Comparison of ENCODE assay signal across 20 cellular contexts in the genomic region with DNA sequence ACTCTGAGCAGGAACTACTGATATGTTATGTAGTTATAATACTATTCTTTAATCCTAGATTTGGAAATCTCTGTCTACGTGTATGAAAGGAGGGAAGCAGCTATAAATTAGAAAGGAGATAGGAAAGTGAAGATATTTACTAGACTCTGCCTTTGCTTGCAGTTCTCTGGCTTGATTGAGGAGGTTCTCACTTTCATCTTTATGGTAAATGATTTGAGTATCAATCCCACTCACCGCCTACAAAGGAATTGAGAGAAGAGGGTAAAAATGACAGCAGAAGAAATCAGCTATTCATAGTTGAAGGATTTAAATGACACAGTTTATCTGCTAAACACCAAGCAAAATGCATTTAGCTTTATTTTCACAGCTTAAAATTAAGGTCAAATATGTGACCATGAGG.
DNase-seq lines count a peak whose midpoint lies in the region; FAIRE-seq and TF ChIP-seq lines count a peak whose summit lies in the region.
"Had no signal": no experiment of that assay in that cellular context is flagged by ENCODE, and none has a peak within 500 bp of the region (broad histone marks: within the 10 kb centered on the region; RNA-seq: fewer than 3 reads in every experiment).

No MANE protein-coding gene starts in this region.

- H3K18ac ChIP-seq in mesenchymal stem cell (ENCODE audit: low read depth in 1 of 2, low read length in 2 of 2), result no peak overlapping the region

- H3K4me1 ChIP-seq in adipocyte (ENCODE audit: control insufficient read depth, insufficient read depth, low read length), result peaks cover 35% of the 10 kb centered on the region
- no peaks in the 10 kb centered on the region for H3K4me1 ChIP-seq in mesenchymal stem cell (ENCODE audit: control insufficient read depth, insufficient read depth, low read depth, low read length)
- no peaks in the 10 kb centered on the region for H3K4me1 ChIP-seq in uterus
- H3K4me1 ChIP-seq in kidney (ENCODE audit: control insufficient read depth in 1 of 2, insufficient read depth in 1 of 2, low read depth in 1 of 2, low read length in 2 of 2), result no peaks in the 10 kb centered on the region
- H3K4me1 ChIP-seq: HAP-1, testis had no signal

- H4K8ac ChIP-seq in mesenchymal stem cell (ENCODE audit: low read length), result no peak overlapping the region

- H3K4me1 Mint-ChIP-seq in activated naive CD4-positive, alpha-beta T cell treated with anti-CD3 and anti-CD28 coated beads, Interleukin-2, amount 50 U/mL, for 24 hours, result peaks cover 20% of the 10 kb centered on the region
- H3K4me1 Mint-ChIP-seq in activated naive CD4-positive, alpha-beta T cell treated with anti-CD3 and anti-CD28 coated beads, Interleukin-2, amount 10 ng/mL, durations not matched to agents 7 days and 5 days, result peaks cover 10% of the 10 kb centered on the region
- peaks cover 8% of the 10 kb centered on the region for H3K4me1 Mint-ChIP-seq in MCF 10A (ENCODE audit: insufficient read depth, unreplicated experiment)

- peaks cover 7% of the 10 kb centered on the region for H3K27me3 Mint-ChIP-seq in activated naive CD4-positive, alpha-beta T cell treated with anti-CD3 and anti-CD28 coated beads, Interleukin-2, amount 50 U/mL, for 24 hours
- H3K27me3 Mint-ChIP-seq in activated naive CD4-positive, alpha-beta T cell treated with anti-CD3 and anti-CD28 coated beads, Interleukin-2, amount 10 ng/mL, durations not matched to agents 7 days and 5 days, result peaks cover 9% of the 10 kb centered on the region
- peaks cover 14% of the 10 kb centered on the region for H3K27me3 Mint-ChIP-seq in MCF 10A (ENCODE audit: insufficient read depth, unreplicated experiment)

- no peak for TF ChIP-seq CTCF in uterus (IDR thresholded peaks at IDR 0.05)
- no peak for TF ChIP-seq CTCF in MCF 10A (IDR thresholded peaks at IDR 0.05; ENCODE audit: unreplicated experiment)
- TF ChIP-seq CTCF in kidney (IDR thresholded peaks at IDR 0.05; ENCODE audit: borderline replicate concordance, extremely low read depth, insufficient read depth), result no peak

- no peak overlapping the region for H3K4me2 ChIP-seq in mesenchymal stem cell (ENCODE audit: low read length, poor library complexity, severe bottlenecking)

- H2AK5ac ChIP-seq in mesenchymal stem cell (ENCODE audit: low read length, severe bottlenecking), result no peak overlapping the region

- H3K4me3 Mint-ChIP-seq in activated naive CD4-positive, alpha-beta T cell treated with anti-CD3 and anti-CD28 coated beads, Interleukin-2, amount 50 U/mL, for 24 hours, result peak overlapping the region; percentile 59
- H3K4me3 Mint-ChIP-seq in activated naive CD4-positive, alpha-beta T cell treated with anti-CD3 and anti-CD28 coated beads, Interleukin-2, amount 10 ng/mL, durations not matched to agents 7 days and 5 days, result no peak overlapping the region
- H3K4me3 Mint-ChIP-seq in MCF 10A (ENCODE audit: unreplicated experiment), result no peak overlapping the region
- H3K4me3 Mint-ChIP-seq: CD4-positive, alpha-beta T cell; dendritic cell treated with granulocyte-macrophage colony-stimulating factor and Interleukin-4, amounts not matched to agents 40 ng/mL and 50 ng/mL, for 4 days; T-helper 1 cell treated with Interleukin-12 subunit alpha and Interleukin-12 subunit beta and Interleukin-4 antibody, amounts not matched to agents 30 μg/mL and 1 μg/mL, for 36 hours had no signal

- no peaks in the 10 kb centered on the region for H3K79me1 ChIP-seq in mesenchymal stem cell (replicated peaks; ENCODE audit: low read length, poor library complexity, severe bottlenecking)

- no peaks in the 10 kb centered on the region for H3K9me3 ChIP-seq in adipocyte (ENCODE audit: control insufficient read depth, low read length)
- no peaks in the 10 kb centered on the region for H3K9me3 ChIP-seq in mesenchymal stem cell (ENCODE audit: control insufficient read depth, low read length)
- no peaks in the 10 kb centered on the region for H3K9me3 ChIP-seq in uterus
- H3K9me3 ChIP-seq in kidney (ENCODE audit: control insufficient read depth in 1 of 2, low read length in 2 of 2), result no peaks in the 10 kb centered on the region
- H3K9me3 ChIP-seq: HAP-1, left ventricle myocardium inferior, mucosa of descending colon, SJSA1, testis had no signal

- no peak overlapping the region for H3K14ac ChIP-seq in mesenchymal stem cell (ENCODE audit: low read length in 2 of 2)

- H2BK120ac ChIP-seq in mesenchymal stem cell (ENCODE audit: low read depth, low read length), result no peak overlapping the region

- no peak overlapping the region for H2AFZ ChIP-seq in mesenchymal stem cell (ENCODE audit: low read depth, low read length)

- H2BK5ac ChIP-seq in mesenchymal stem cell (ENCODE audit: low read depth, low read length, poor library complexity, severe bottlenecking), result no peak overlapping the region

- intact Hi-C loops in uterus (cut with DNase I; ENCODE audit: low total_unique reads) (no loop called here), MCF 10A (cut with micrococcal nuclease) (no loop called here), kidney (cut with DNase I) (no loop called here)

- H3K27me3 ChIP-seq in adipocyte (replicated peaks; ENCODE audit: control insufficient read depth, insufficient read depth, low read length) (no peaks in the 10 kb centered on the region), mesenchymal stem cell (ENCODE audit: control insufficient read depth in 1 of 2, insufficient read depth in 1 of 2, low read length in 2 of 2) (no peaks in the 10 kb centered on the region), uterus (no peaks in the 10 kb centered on the region)
- H3K27me3 ChIP-seq: SJSA1, testis had no signal

- H3K4me3 ChIP-seq in adipocyte (ENCODE audit: low read length) (no peak overlapping the region), mesenchymal stem cell (ENCODE audit: insufficient read depth in 1 of 2, low read depth in 1 of 2, low read length in 2 of 2) (no peak overlapping the region), uterus (no peak overlapping the region), kidney (ENCODE audit: low read length in 2 of 2) (no peak overlapping the region)
- H3K4me3 ChIP-seq: HAP-1, left ventricle myocardium inferior, mucosa of descending colon, SJSA1, testis had no signal

- no peak for DNase-seq in activated naive CD4-positive, alpha-beta T cell treated with anti-CD3 and anti-CD28 coated beads, Interleukin-2, amount 10 ng/mL, durations not matched to agents 7 days and 5 days
- DNase-seq in adipocyte (ENCODE audit: low read depth), result no peak
- no peak for DNase-seq in mesenchymal stem cell
- DNase-seq in uterus, result no peak
- no peak for DNase-seq in NCI-H1436 treated with DMSO at 0.1 percent for 48 hours (lab: John Stamatoyannopoulos, UW)
- DNase-seq in MCF 10A (ENCODE audit: unreplicated experiment), result no peak
- no peak for DNase-seq in kidney
- DNase-seq: CD4-positive, alpha-beta T cell; left ventricle myocardium inferior; mucosa of descending colon; NCI-H1092 treated with DMSO at 0.1 percent for 48 hours; NCI-H2081; posterior cingulate gyrus; testis had no signal

- H3K36me3 ChIP-seq in adipocyte (ENCODE audit: control insufficient read depth, insufficient read depth, low read length, severe bottlenecking), result peaks cover 100% of the 10 kb centered on the region
- peaks cover 0 to 100% of the 10 kb centered on the region in 2 experiments for H3K36me3 ChIP-seq in mesenchymal stem cell (ENCODE audit: control insufficient read depth in 1 of 2, insufficient read depth in 2 of 2, low read depth in 1 of 2, low read length in 2 of 2)
- no peaks in the 10 kb centered on the region for H3K36me3 ChIP-seq in uterus
- no peaks in the 10 kb centered on the region for H3K36me3 ChIP-seq in kidney (ENCODE audit: control insufficient read depth in 1 of 2, insufficient read depth in 2 of 2, low read length in 2 of 2)
- H3K36me3 ChIP-seq: HAP-1, SJSA1 had no signal

- BruUV-seq in MCF 10A (replicated peaks; lab: Mats Ljungman, UMichigan), result no TSS peak

- POLR2A ChIA-PET in MCF 10A (lab: Yijun Ruan, JAX), result interaction anchor here (0.7 kb wide), 1 partner anchor 190 kb away, joined by 3 read pairs; no protein-coding TSS in a partner anchor

- no peak overlapping the region for H3K23ac ChIP-seq in mesenchymal stem cell (ENCODE audit: low read length in 2 of 2)

- H3K9ac ChIP-seq in adipocyte (ENCODE audit: low read length) (peak overlapping the region; percentile 22), mesenchymal stem cell (ENCODE audit: low read length) (peak overlapping the region; percentile 52), kidney (ENCODE audit: low read length in 2 of 2) (no peak overlapping the region)

- no peaks in the 10 kb centered on the region for H3K36me3 Mint-ChIP-seq in activated naive CD4-positive, alpha-beta T cell treated with anti-CD3 and anti-CD28 coated beads, Interleukin-2, amount 50 U/mL, for 24 hours
- H3K36me3 Mint-ChIP-seq in activated naive CD4-positive, alpha-beta T cell treated with anti-CD3 and anti-CD28 coated beads, Interleukin-2, amount 10 ng/mL, durations not matched to agents 7 days and 5 days, result no peaks in the 10 kb centered on the region
- H3K36me3 Mint-ChIP-seq in MCF 10A (ENCODE audit: insufficient read depth, unreplicated experiment), result no peaks in the 10 kb centered on the region

- no peak for TF ChIP-seq POLR2A in uterus (IDR thresholded peaks at IDR 0.05)

- H3K27ac ChIP-seq in mesenchymal stem cell (ENCODE audit: low read length, poor library complexity, severe bottlenecking) (no peak overlapping the region), uterus (peak overlapping the region; percentile 55 to 95), kidney (ENCODE audit: low read depth in 2 of 2, low read length in 2 of 2) (no peak overlapping the region)
- H3K27ac ChIP-seq: SJSA1, testis had no signal

- H2BK15ac ChIP-seq in mesenchymal stem cell (ENCODE audit: low read depth, poor library complexity, severe bottlenecking), result no peak overlapping the region

- H3K27ac Mint-ChIP-seq in activated naive CD4-positive, alpha-beta T cell treated with anti-CD3 and anti-CD28 coated beads, Interleukin-2, amount 50 U/mL, for 24 hours, result peak overlapping the region; percentile 73
- H3K27ac Mint-ChIP-seq in activated naive CD4-positive, alpha-beta T cell treated with anti-CD3 and anti-CD28 coated beads, Interleukin-2, amount 10 ng/mL, durations not matched to agents 7 days and 5 days, result no peak overlapping the region
- H3K27ac Mint-ChIP-seq in MCF 10A (ENCODE audit: low read depth, unreplicated experiment), result no peak overlapping the region
- H3K27ac Mint-ChIP-seq: CD4-positive, alpha-beta T cell; dendritic cell treated with granulocyte-macrophage colony-stimulating factor and Interleukin-4, amounts not matched to agents 40 ng/mL and 50 ng/mL, for 4 days; T-helper 1 cell treated with Interleukin-12 subunit alpha and Interleukin-12 subunit beta and Interleukin-4 antibody, amounts not matched to agents 30 μg/mL and 1 μg/mL, for 36 hours had no signal

- no peak overlapping the region for H2BK12ac ChIP-seq in mesenchymal stem cell (ENCODE audit: low read length in 2 of 2)

- WGBS in mesenchymal stem cell, result 60% methylated on average over 1 of the region's 2 CpGs

- no peak for FAIRE-seq in kidney (lab: Jason Lieb, UNC)
- FAIRE-seq: GM18507 had no signal

- no peak overlapping the region for H4K91ac ChIP-seq in mesenchymal stem cell (ENCODE audit: low read length)

- CTCF ChIA-PET in activated naive CD4-positive, alpha-beta T cell treated with anti-CD3 and anti-CD28 coated beads, Interleukin-2, amount 10 ng/mL, durations not matched to agents 7 days and 5 days (lab: Charles Lee), result interaction anchor here (1.3 kb wide), 1 partner anchor 9 kb away, joined by 9 read pairs; no protein-coding TSS in a partner anchor
- CTCF ChIA-PET in MCF 10A (lab: Yijun Ruan, JAX), result interaction anchor here (1.2 to 1.3 kb wide), 2 partner anchors 9 to 68 kb away, joined by 7 to 13 read pairs; a partner anchor contains a TSS

- H3K9me3 Mint-ChIP-seq in activated naive CD4-positive, alpha-beta T cell treated with anti-CD3 and anti-CD28 coated beads, Interleukin-2, amount 50 U/mL, for 24 hours, result no peaks in the 10 kb centered on the region
- no peaks in the 10 kb centered on the region for H3K9me3 Mint-ChIP-seq in activated naive CD4-positive, alpha-beta T cell treated with anti-CD3 and anti-CD28 coated beads, Interleukin-2, amount 10 ng/mL, durations not matched to agents 7 days and 5 days
- H3K9me3 Mint-ChIP-seq in MCF 10A (ENCODE audit: unreplicated experiment), result no peaks in the 10 kb centered on the region
- H3K9me3 Mint-ChIP-seq: CD4-positive, alpha-beta T cell; dendritic cell treated with granulocyte-macrophage colony-stimulating factor and Interleukin-4, amounts not matched to agents 40 ng/mL and 50 ng/mL, for 4 days; T-helper 1 cell treated with Interleukin-12 subunit alpha and Interleukin-12 subunit beta and Interleukin-4 antibody, amounts not matched to agents 30 μg/mL and 1 μg/mL, for 36 hours had no signal

- H3K4ac ChIP-seq in mesenchymal stem cell (ENCODE audit: low read depth in 1 of 2, low read length in 2 of 2), result no peak overlapping the region

Comparison
In these comparisons a context has a peak if more than half of its experiments do, and no peak if none do; other contexts are left out.
1. H3K9ac ChIP-seq: peak in adipocyte (single experiment) and mesenchymal stem cell (single experiment); none in kidney (0 of 2).
2. H3K27ac ChIP-seq: peak in uterus (2 of 2); none in mesenchymal stem cell (single experiment) and kidney (0 of 2).